ENCODE assay signal across 16 cellular contexts in genomic region chr11:91802475-91802874, GRCh38.
"Had no signal": no experiment of that assay in that cellular context is flagged by ENCODE, and none has a peak within 500 bp of the region (broad histone marks: within the 10 kb centered on the region; RNA-seq: fewer than 3 reads in every experiment).

No MANE protein-coding gene starts in this region.

- H3K4me1 ChIP-seq: adrenal gland, parathyroid adenoma, sigmoid colon had no signal

- H3K27me3 ChIP-seq: adrenal gland, sigmoid colon had no signal

- H2AFZ ChIP-seq: parathyroid adenoma had no signal

- H3K27ac ChIP-seq: adrenal gland, parathyroid adenoma, sigmoid colon, thoracic aorta had no signal

- H3K36me3 ChIP-seq: adrenal gland, sigmoid colon, thoracic aorta had no signal

- H3K36me3 Mint-ChIP-seq: stimulated activated memory B cell treated with anti-CD40 and anti-IgM and Interleukin-4, amounts not matched to agents 10 μg/mL and 1 μg/mL and 100 μg/mL, for 72 hours had no signal

- ATAC-seq: activated CD4-positive, alpha-beta T cell treated with anti-CD3 and anti-CD28 coated beads for 36 hours; activated naive CD4-positive, alpha-beta T cell treated with anti-CD3 and anti-CD28 coated beads, Interleukin-2, amount 50 U/mL, for 72 hours; left lobe of liver; stimulated activated memory B cell treated with anti-CD40 and anti-IgM and Interleukin-4, amounts not matched to agents 10 μg/mL and 1 μg/mL and 100 μg/mL, for 72 hours had no signal

- H3K27ac Mint-ChIP-seq: activated CD4-positive, alpha-beta T cell treated with anti-CD3 and anti-CD28 coated beads for 36 hours; activated naive CD4-positive, alpha-beta T cell treated with anti-CD3 and anti-CD28 coated beads, Interleukin-2, amount 50 U/mL, for 72 hours; activated T-helper 1 cell treated with anti-CD3 and anti-CD28 coated beads, Interleukin-12 subunit alpha, Interleukin-12 subunit beta, Interleukin-2, Interleukin-4 antibody, amounts not matched to agents 30 ng/mL and 10 ng/mL and 1 ng/mL, durations not matched to agents 14 hours and 24 hours and 36 hours; stimulated activated memory B cell treated with anti-CD40 and anti-IgM and Interleukin-4, amounts not matched to agents 10 μg/mL and 1 μg/mL and 100 μg/mL, for 72 hours had no signal

- H3K4me1 Mint-ChIP-seq: activated CD4-positive, alpha-beta T cell treated with anti-CD3 and anti-CD28 coated beads for 36 hours; stimulated activated memory B cell treated with anti-CD40 and anti-IgM and Interleukin-4, amounts not matched to agents 10 μg/mL and 1 μg/mL and 100 μg/mL, for 72 hours had no signal

- H3K9ac ChIP-seq: parathyroid adenoma had no signal

- H3K4me3 ChIP-seq: adrenal gland, sigmoid colon, thoracic aorta had no signal

- H3K27me3 Mint-ChIP-seq: activated CD4-positive, alpha-beta T cell treated with anti-CD3 and anti-CD28 coated beads for 36 hours; stimulated activated memory B cell treated with anti-CD40 and anti-IgM and Interleukin-4, amounts not matched to agents 10 μg/mL and 1 μg/mL and 100 μg/mL, for 72 hours had no signal

- H3K4me3 Mint-ChIP-seq: activated CD4-positive, alpha-beta T cell treated with anti-CD3 and anti-CD28 coated beads for 36 hours; activated T-helper 1 cell treated with anti-CD3 and anti-CD28 coated beads, Interleukin-12 subunit alpha, Interleukin-12 subunit beta, Interleukin-2, Interleukin-4 antibody, amounts not matched to agents 30 ng/mL and 10 ng/mL and 1 ng/mL, durations not matched to agents 14 hours and 24 hours and 36 hours; stimulated activated memory B cell treated with anti-CD40 and anti-IgM and Interleukin-4, amounts not matched to agents 10 μg/mL and 1 μg/mL and 100 μg/mL, for 72 hours had no signal

- H3K9me3 ChIP-seq: adrenal gland, sigmoid colon, thoracic aorta had no signal

- DNase-seq: activated CD4-positive, alpha-beta T cell treated with anti-CD3 and anti-CD28 coated beads for 36 hours; activated CD4-positive, alpha-beta T cell treated with anti-CD3 and anti-CD28 coated beads, Interleukin-2, amount 50 U/mL, for 48 hours; activated gamma-delta T cell treated with Interleukin-2 at 50 U/mL for 16 hours; adrenal gland; effector CD4-positive, alpha-beta T cell; head of caudate nucleus; kidney; mammary epithelial cell; sigmoid colon; stimulated activated CD4-positive, alpha-beta T cell treated with anti-CD3 and anti-CD28 coated beads, Interleukin-4, amount 100 ng/mL, for 4 hours had no signal
